Comparison of ENCODE assay signal across 13 cellular contexts in genomic region chr5:35785601-35786085, GRCh38.
A peak's percentile ranks its signal among the peaks of the same experiment; 100 is the strongest.
DNase-seq lines count a peak whose midpoint lies in the region; ATAC-seq, FAIRE-seq and TF ChIP-seq lines count a peak whose summit lies in the region.
"Had no signal": no experiment of that assay in that cellular context is flagged by ENCODE, and none has a peak within 500 bp of the region (broad histone marks: within the 10 kb centered on the region; RNA-seq: fewer than 3 reads in every experiment).

No MANE protein-coding gene starts in this region.

- TF ChIP-seq CTCF in PC-3 (conservative IDR thresholded peaks at IDR 0.05; ENCODE audit: low read depth, low read length) (no peak), heart left ventricle (IDR thresholded peaks at IDR 0.05) (no peak)

- H3K9ac ChIP-seq in PC-3 (ENCODE audit: low read length): no peak overlapping the region

- H3K27me3 Mint-ChIP-seq in CD4-positive, alpha-beta memory T cell: no peaks in the 10 kb centered on the region
- H3K27me3 Mint-ChIP-seq in activated naive CD4-positive, alpha-beta T cell treated with anti-CD3 and anti-CD28 coated beads for 36 hours (ENCODE audit: low read depth): no peaks in the 10 kb centered on the region
- H3K27me3 Mint-ChIP-seq: brain had no signal

- peaks cover 53 to 91% (median 76%) of the 10 kb centered on the region in 4 donors for H3K4me1 Mint-ChIP-seq in CD4-positive, alpha-beta memory T cell
- H3K4me1 Mint-ChIP-seq in activated naive CD4-positive, alpha-beta T cell treated with anti-CD3 and anti-CD28 coated beads for 36 hours (ENCODE audit: low read depth): peaks cover 79% of the 10 kb centered on the region

- H3K27ac ChIP-seq in CD4-positive, alpha-beta memory T cell (ENCODE audit: low read depth, low read length): no peak overlapping the region
- no peak overlapping the region for H3K27ac ChIP-seq in PC-3 (ENCODE audit: low read length)
- no peak overlapping the region for H3K27ac ChIP-seq in heart left ventricle
- H3K27ac ChIP-seq: uterus had no signal

- peaks cover 0 to 4% of the 10 kb centered on the region in 2 donors for H3K36me3 Mint-ChIP-seq in CD4-positive, alpha-beta memory T cell
- peaks cover 2% of the 10 kb centered on the region for H3K36me3 Mint-ChIP-seq in activated naive CD4-positive, alpha-beta T cell treated with anti-CD3 and anti-CD28 coated beads for 36 hours (ENCODE audit: low read depth)
- H3K36me3 Mint-ChIP-seq: brain had no signal

- CTCF ChIA-PET in CD4-positive, alpha-beta memory T cell (lab: Charles Lee; ENCODE audit: partially characterized antibody): interaction anchor here (1.0 to 2.7 kb wide), 6 partner anchors 9 to 141 kb away, joined by 3 to 10 read pairs (median 6); no protein-coding TSS in a partner anchor
- CTCF ChIA-PET in PC-3 (lab: Charles Lee): no interaction called here
- CTCF ChIA-PET in activated naive CD4-positive, alpha-beta T cell treated with anti-CD3 and anti-CD28 coated beads for 36 hours (lab: Charles Lee): interaction anchor here (0.6 to 12.8 kb wide), 10 partner anchors 9 to 145 kb away, joined by 3 to 163 read pairs (median 6); partner anchors contain the start of gene IL7R

- POLR2A ChIA-PET in CD4-positive, alpha-beta memory T cell (lab: Charles Lee; ENCODE audit: partially characterized antibody): interaction anchor here (0.7 to 27.7 kb wide), 9 partner anchors 9 to 134 kb away, joined by 3 to 1081 read pairs (median 10); partner anchors contain the start of gene IL7R
- POLR2A ChIA-PET in PC-3 (lab: Charles Lee; ENCODE audit: unreplicated experiment): interaction anchor here (0.7 kb wide), 1 partner anchor 632 kb away, joined by 9 read pairs; no protein-coding TSS in a partner anchor

- TF ChIP-seq POLR2A in heart left ventricle (IDR thresholded peaks at IDR 0.05): no peak

- H3K4me2 ChIP-seq in PC-3 (ENCODE audit: low read length): no peak overlapping the region

- no TSS peak for BruUV-seq in PC-3 (replicated peaks; lab: Mats Ljungman, UMichigan)

- H3K9me3 ChIP-seq in CD4-positive, alpha-beta memory T cell (ENCODE audit: control insufficient read depth in 1 of 2, low read length in 2 of 2): no peaks in the 10 kb centered on the region
- H3K9me3 ChIP-seq in PC-3 (ENCODE audit: low read length): no peaks in the 10 kb centered on the region
- no peaks in the 10 kb centered on the region for H3K9me3 ChIP-seq in heart left ventricle
- H3K9me3 ChIP-seq: uterus had no signal

- DNase-seq in CD4-positive, alpha-beta memory T cell: peak in 1 of 5 donors; percentile 44
- peak; percentile 31 for DNase-seq in PC-3
- DNase-seq in activated naive CD4-positive, alpha-beta T cell treated with anti-CD3 and anti-CD28 coated beads for 36 hours: peak; percentile 76
- DNase-seq in renal cortical epithelial cell (ENCODE audit: low read depth): peak; percentile 15
- DNase-seq in heart left ventricle: no peak
- no peak for DNase-seq in RCC 7860 (ENCODE audit: low spot score)
- DNase-seq: activated CD4-positive, CD25-positive, alpha-beta regulatory T cell treated with anti-CD3 and anti-CD28 coated beads, Interleukin-2, amount 50 U/mL, for 72 hours; NCI-H526 treated with DMSO at 0.1 percent for 48 hours; uterus had no signal

- H4K20me1 ChIP-seq in PC-3 (ENCODE audit: low read length): no peaks in the 10 kb centered on the region

- FAIRE-seq in RCC 7860 (lab: Jason Lieb, UNC): no peak
- FAIRE-seq: G401.6 had no signal

- H3K36me3 ChIP-seq in CD4-positive, alpha-beta memory T cell (ENCODE audit: insufficient read depth, low read length): no peaks in the 10 kb centered on the region
- H3K36me3 ChIP-seq in PC-3 (ENCODE audit: low read depth, low read length) (no peaks in the 10 kb centered on the region), heart left ventricle (no peaks in the 10 kb centered on the region)
- H3K36me3 ChIP-seq: uterus had no signal

- WGBS in heart left ventricle, 4 donors: 89 to 94% (median 93%) methylated on average over 4 of the region's 4 CpGs

- no peaks in the 10 kb centered on the region for H3K9me2 ChIP-seq in PC-3 (replicated peaks; ENCODE audit: low read length)

- H3K9me3 Mint-ChIP-seq in CD4-positive, alpha-beta memory T cell: no peaks in the 10 kb centered on the region
- H3K9me3 Mint-ChIP-seq in activated naive CD4-positive, alpha-beta T cell treated with anti-CD3 and anti-CD28 coated beads for 36 hours: no peaks in the 10 kb centered on the region
- H3K9me3 Mint-ChIP-seq: brain had no signal

- H3F3A ChIP-seq in PC-3 (ENCODE audit: low read length, unreplicated experiment): no peaks in the 10 kb centered on the region

- 0 out of 2 replicates have a peak, but pooled peaks have one; percentile 24 for ATAC-seq in PC-3
- no peak for ATAC-seq in HG03521 (IDR thresholded peaks at IDR 0.05; ENCODE audit: unreplicated experiment)
- no peak for ATAC-seq in heart left ventricle
- no peak for ATAC-seq in HG02623 (IDR thresholded peaks at IDR 0.05; ENCODE audit: unreplicated experiment)

- H3K4me3 Mint-ChIP-seq in CD4-positive, alpha-beta memory T cell: peak overlapping the region in 7 of 8 donors; percentile 6 to 78 (median 65)
- H3K4me3 Mint-ChIP-seq in activated naive CD4-positive, alpha-beta T cell treated with anti-CD3 and anti-CD28 coated beads for 36 hours: peak overlapping the region; percentile 32
- H3K4me3 Mint-ChIP-seq: brain had no signal

- H3K27me3 ChIP-seq in CD4-positive, alpha-beta memory T cell (ENCODE audit: insufficient read depth, low read length): no peaks in the 10 kb centered on the region
- no peaks in the 10 kb centered on the region for H3K27me3 ChIP-seq in PC-3 (ENCODE audit: low read length)
- no peaks in the 10 kb centered on the region for H3K27me3 ChIP-seq in heart left ventricle
- H3K27me3 ChIP-seq: uterus had no signal

- intact Hi-C loops in CD4-positive, alpha-beta memory T cell (cut with micrococcal nuclease): loop anchor here (1.0 kb wide), 1 partner anchor 9 kb away; no protein-coding TSS in a partner anchor
- intact Hi-C loops in PC-3 (cut with micrococcal nuclease): no loop called here
- intact Hi-C loops in activated naive CD4-positive, alpha-beta T cell treated with anti-CD3 and anti-CD28 coated beads for 36 hours (cut with micrococcal nuclease): loop anchor here (1.0 to 10.0 kb wide), 11 partner anchors 9 to 861 kb away; partner anchors contain the start of gene DNAJC21
- intact Hi-C loops in heart left ventricle (cut with DNase I): no loop called here

- H2AFZ ChIP-seq in PC-3 (ENCODE audit: low read length): no peak overlapping the region

- H3K4me3 ChIP-seq in CD4-positive, alpha-beta memory T cell (ENCODE audit: low read length in 2 of 2): no peak overlapping the region
- no peak overlapping the region for H3K4me3 ChIP-seq in PC-3 (ENCODE audit: low read length)
- H3K4me3 ChIP-seq in heart left ventricle: no peak overlapping the region
- H3K4me3 ChIP-seq: uterus had no signal

- no peaks in the 10 kb centered on the region for H3K79me2 ChIP-seq in PC-3 (ENCODE audit: low read length)

- peak overlapping the region; percentile 45 to 94 (median 67) for H3K27ac Mint-ChIP-seq in CD4-positive, alpha-beta memory T cell
- H3K27ac Mint-ChIP-seq in activated naive CD4-positive, alpha-beta T cell treated with anti-CD3 and anti-CD28 coated beads for 36 hours: peak overlapping the region; percentile 88
- H3K27ac Mint-ChIP-seq: brain had no signal

- peaks cover 83% of the 10 kb centered on the region for H3K4me1 ChIP-seq in CD4-positive, alpha-beta memory T cell (ENCODE audit: insufficient read depth, low read length)
- H3K4me1 ChIP-seq in PC-3 (ENCODE audit: insufficient read depth, low read length) (no peaks in the 10 kb centered on the region; the same call in 1 of the 2 replicates), heart left ventricle (peaks cover 0 to 19% (median 7%) of the 10 kb centered on the region in 12 donors)
- H3K4me1 ChIP-seq: uterus had no signal

Comparison
In these comparisons a context has a peak if more than half of its experiments do, and no peak if none do; other contexts are left out.
1. DNase-seq: peak in PC-3 (single experiment), activated naive CD4-positive, alpha-beta T cell treated with anti-CD3 and anti-CD28 coated beads for 36 hours (single experiment) and renal cortical epithelial cell (single experiment); none in heart left ventricle (0 of 5) and RCC 7860 (single experiment).
2. intact Hi-C loops: an anchor here in CD4-positive, alpha-beta memory T cell (1.0 kb wide) and activated naive CD4-positive, alpha-beta T cell treated with anti-CD3 and anti-CD28 coated beads for 36 hours (1.0 to 10.0 kb wide); none called in PC-3 and heart left ventricle.